Comparison of ENCODE assay signal across 8 cellular contexts in genomic region chr12:32107376-32108267, GRCh38. TPM values are rescaled to one million over a fixed set of nuclear protein-coding genes. Genes with fewer than 3 reads are reported as not detected.
DNase-seq lines count a peak whose midpoint lies in the region; ATAC-seq, FAIRE-seq and TF ChIP-seq lines count a peak whose summit lies in the region.

No MANE protein-coding gene starts in this region.

- H3K4me1 ChIP-seq in HEK293 (ENCODE audit: control insufficient read depth, insufficient read depth, low read length), result peaks cover 4% of the 10 kb centered on the region; the same call in 1 of the 2 replicates
- H3K4me1 ChIP-seq in NT2/D1 (ENCODE audit: insufficient read depth, insufficient read length), result peaks cover 4% of the 10 kb centered on the region
- peaks cover 0 to 7% (median 2%) of the 10 kb centered on the region in 3 donors for H3K4me1 ChIP-seq in pancreas

- no peak for TF ChIP-seq CTCF in HEK293 (tag by site-specific recombination; IDR thresholded peaks at IDR 0.05)
- no peak for TF ChIP-seq CTCF in pancreas (IDR thresholded peaks at IDR 0.05)

- H3K36me3 ChIP-seq in HEK293 (ENCODE audit: control insufficient read depth in 2 of 2, insufficient read depth in 1 of 2, low read length in 2 of 2) (peaks cover 0 to 3% of the 10 kb centered on the region in 2 experiments; a peak in 1 of 3 replicates), NT2/D1 (ENCODE audit: insufficient read depth, insufficient read length, low read length) (peaks cover 22% of the 10 kb centered on the region), pancreas (no peaks in the 10 kb centered on the region)

- WGBS in pancreas, 2 donors, result 33 to 35% methylated on average over 14 of the region's 14 CpGs

- CTCF ChIA-PET in HEK293 (lab: Yijun Ruan, JAX), result interaction anchor here (0.6 to 1.5 kb wide), 5 partner anchors 23 to 108 kb away, joined by 3 to 5 read pairs (median 4); no protein-coding TSS in a partner anchor

- H3K9me3 ChIP-seq in HEK293 (ENCODE audit: control insufficient read depth, insufficient read depth, low read depth, low read length) (no peaks in the 10 kb centered on the region), NT2/D1 (ENCODE audit: insufficient read depth, low read length) (no peaks in the 10 kb centered on the region), pancreas (no peaks in the 10 kb centered on the region)

- peak overlapping the region; percentile 63 for H3K4me3 ChIP-seq in HEK293 (ENCODE audit: low read depth, low read length)
- H3K4me3 ChIP-seq in NT2/D1 (ENCODE audit: insufficient read length, low read depth), result peak overlapping the region; percentile 99
- peak overlapping the region; percentile 78 to 92 (median 88) for H3K4me3 ChIP-seq in pancreas

- H3K27me3 ChIP-seq in NT2/D1 (ENCODE audit: insufficient read depth, insufficient read length), result no peaks in the 10 kb centered on the region
- H3K27me3 ChIP-seq in pancreas, result no peaks in the 10 kb centered on the region

- intact Hi-C loops in pancreas (cut with DNase I), result no loop called here

- POLR2A ChIA-PET in HEK293 (lab: Yijun Ruan, JAX), result interaction anchor here (0.5 to 2.5 kb wide), 5 partner anchors 8 to 1364 kb away, joined by 3 to 12 read pairs (median 4); no protein-coding TSS in a partner anchor

- ATAC-seq in pancreas (peak in 3 of 4 donors; percentile 2 to 19 (median 8)), GM18861 (IDR thresholded peaks at IDR 0.05; ENCODE audit: unreplicated experiment) (no peak)

- DNase-seq in DMS79 treated with DMSO at 0.1 percent for 48 hours (lab: John Stamatoyannopoulos, UW) (peak; percentile 54), NT2/D1 (ENCODE audit: low read depth, low spot score) (peak; percentile 49), frontal cortex (ENCODE audit: low spot score in 2 of 2) (peak; percentile 39 to 41), pancreas (peak in 2 of 6 donors; percentile 8 to 50), NCI-H1048 (lab: John Stamatoyannopoulos, UW) (no peak)
- DNase-seq in activated gamma-delta T cell treated with anti-CD3 and anti-CD28 coated beads, Interleukin-2, amount 50 U/mL, for 16 hours (ENCODE audit: low read depth), result peak; percentile 4

- FAIRE-seq in frontal cortex (lab: Jason Lieb, UNC), result no peak
- FAIRE-seq in pancreas (lab: Jason Lieb, UNC), result no peak

- peak overlapping the region; percentile 100 for H3K9ac ChIP-seq in NT2/D1 (ENCODE audit: insufficient read length, low read depth)

- peak overlapping the region; percentile 88 for H3K27ac ChIP-seq in HEK293 (ENCODE audit: extremely low read depth, low read depth, low read length)
- H3K27ac ChIP-seq in pancreas, result peak overlapping the region in 2 of 4 donors; percentile 69 to 76

TF ChIP-seq in HEK293, 187 proteins besides CTCF, POLR2A, EP300 and RAD21 (continues in another document):
- no peak for TF ChIP-seq ZNF707 (tag by site-specific recombination; IDR thresholded peaks at IDR 0.05)
- TF ChIP-seq ZNF544 (tag by site-specific recombination; IDR thresholded peaks at IDR 0.05), result no peak
- peak; percentile 50; the same call in 1 of the 2 replicates for TF ChIP-seq GLIS2 (tag by site-specific recombination; IDR thresholded peaks at IDR 0.05)
- TF ChIP-seq FEZF1 (tag by site-specific recombination; IDR thresholded peaks at IDR 0.05), result no peak
- no peak for TF ChIP-seq ZNF792 (tag by site-specific recombination; IDR thresholded peaks at IDR 0.05)
- TF ChIP-seq ZNF223 (tag by site-specific recombination; IDR thresholded peaks at IDR 0.05), result no peak
- no peak for TF ChIP-seq ZNF561 (tag by site-specific recombination; IDR thresholded peaks at IDR 0.05; ENCODE audit: borderline replicate concordance)
- 0 out of 2 replicates have a peak, but pooled peaks have one; percentile 48 for TF ChIP-seq EGR2 (tag by site-specific recombination; IDR thresholded peaks at IDR 0.05; ENCODE audit: low read depth)
- TF ChIP-seq SCRT2 (tag by site-specific recombination; IDR thresholded peaks at IDR 0.05), result no peak
- no peak for TF ChIP-seq ZNF202 (tag by site-specific recombination; IDR thresholded peaks at IDR 0.05; ENCODE audit: borderline replicate concordance)
- no peak for TF ChIP-seq ZNF121 (tag by site-specific recombination; IDR thresholded peaks at IDR 0.05)
- TF ChIP-seq WT1 (tag by site-specific recombination; IDR thresholded peaks at IDR 0.05), result peak; percentile 40; the same call in 1 of the 2 replicates
- no peak for TF ChIP-seq ZNF19 (tag by site-specific recombination; IDR thresholded peaks at IDR 0.05; ENCODE audit: low read depth)
- TF ChIP-seq ZNF785 (tag by site-specific recombination; IDR thresholded peaks at IDR 0.05), result no peak
- no peak for TF ChIP-seq KLF17 (tag by site-specific recombination; IDR thresholded peaks at IDR 0.05)
- TF ChIP-seq ZBTB10 (tag by site-specific recombination; IDR thresholded peaks at IDR 0.05), result no peak
- TF ChIP-seq ZNF16 (tag by site-specific recombination; IDR thresholded peaks at IDR 0.05; ENCODE audit: low read depth), result no peak
- TF ChIP-seq ZNF777 (tag by site-specific recombination; IDR thresholded peaks at IDR 0.05; ENCODE audit: borderline replicate concordance), result no peak
- no peak for TF ChIP-seq ZNF670 (tag by site-specific recombination; IDR thresholded peaks at IDR 0.05; ENCODE audit: low read depth)
- no peak for TF ChIP-seq KLF8 (tag by site-specific recombination; IDR thresholded peaks at IDR 0.05)
- no peak for TF ChIP-seq OVOL3 (tag by site-specific recombination; IDR thresholded peaks at IDR 0.05)
- no peak for TF ChIP-seq ZNF510 (tag by site-specific recombination; IDR thresholded peaks at IDR 0.05; ENCODE audit: insufficient replicate concordance)
- no peak for TF ChIP-seq ZNF350 (tag by site-specific recombination; IDR thresholded peaks at IDR 0.05)
- TF ChIP-seq INSM2 (tag by site-specific recombination; IDR thresholded peaks at IDR 0.05), result no peak
- no peak for TF ChIP-seq ZNF157 (tag by site-specific recombination; IDR thresholded peaks at IDR 0.05)
- TF ChIP-seq ZNF10 (tag by site-specific recombination; IDR thresholded peaks at IDR 0.05), result no peak
- TF ChIP-seq ZNF488 (tag by site-specific recombination; IDR thresholded peaks at IDR 0.05), result no peak
- no peak for TF ChIP-seq ZNF76 (tag by site-specific recombination; IDR thresholded peaks at IDR 0.05; ENCODE audit: borderline replicate concordance, low read depth)
- TF ChIP-seq SP3 (tag by site-specific recombination; IDR thresholded peaks at IDR 0.05), result no peak
- no peak for TF ChIP-seq ZBTB7A (tag by site-specific recombination; IDR thresholded peaks at IDR 0.05; ENCODE audit: low read depth)
- no peak for TF ChIP-seq ZBTB8A (tag by site-specific recombination; IDR thresholded peaks at IDR 0.05)
- no peak for TF ChIP-seq HOXD13 (CRISPR knock-in tag; IDR thresholded peaks at IDR 0.05; ENCODE audit: borderline replicate concordance)
- no peak for TF ChIP-seq ZNF549 (tag by site-specific recombination; IDR thresholded peaks at IDR 0.05)

RNA-seq across cellular contexts. Expression of gene BICD1, which starts 1.0 kb away (rescaled TPM):
- 36.3 TPM for total RNA-seq in frontal cortex
- 1 to 10 TPM; 2.4 to 8.1 (median 3.4) TPM for total RNA-seq in pancreas
- polyA plus RNA-seq in pancreas, result 1 to 10 TPM; 2.5 to 3.5 TPM
